Comparison of ENCODE assay signal across 8 cellular contexts in genomic region chr22:37741312-37741795, GRCh38. TPM values are rescaled to one million over a fixed set of nuclear protein-coding genes. Genes with fewer than 3 reads are reported as not detected.
DNase-seq lines count a peak whose midpoint lies in the region; ATAC-seq and TF ChIP-seq lines count a peak whose summit lies in the region.

No MANE protein-coding gene starts in this region.

- H3K9me3 Mint-ChIP-seq in GM23338 = no peaks in the 10 kb centered on the region

- H3K9me2 ChIP-seq in GM23338 (ENCODE audit: insufficient read depth) = no peaks in the 10 kb centered on the region

- H3K27ac Mint-ChIP-seq in GM23338 = no peak overlapping the region

- H3K4me3 ChIP-seq in GM23338 = no peak overlapping the region
- no peak overlapping the region for H3K4me3 ChIP-seq in fibroblast of lung (replicated peaks in 1 of 4; ENCODE audit: control extremely low read depth in 1 of 4, insufficient read depth in 1 of 4, low read depth in 3 of 4, low read length in 4 of 4)
- H3K4me3 ChIP-seq in ovary = no peak overlapping the region

- H3K4me3 Mint-ChIP-seq in GM23338 = no peak overlapping the region

- no peak overlapping the region for H3K9ac ChIP-seq in fibroblast of lung (ENCODE audit: insufficient read depth, low read length)

- no peaks in the 10 kb centered on the region for H3K36me3 ChIP-seq in GM23338 (ENCODE audit: insufficient read depth)
- H3K36me3 ChIP-seq in fibroblast of lung (ENCODE audit: control insufficient read depth, insufficient read depth, low read length) = no peaks in the 10 kb centered on the region
- no peaks in the 10 kb centered on the region for H3K36me3 ChIP-seq in ovary

- H3K4me2 ChIP-seq in GM23338 = no peak overlapping the region
- peak overlapping the region; percentile 35 for H3K4me2 ChIP-seq in fibroblast of lung (ENCODE audit: extremely low read depth, insufficient read depth, low read length)

- peaks cover 13% of the 10 kb centered on the region for H3K4me1 Mint-ChIP-seq in GM23338

- H3K27me3 ChIP-seq in GM23338 (ENCODE audit: insufficient read depth) = peaks cover 83% of the 10 kb centered on the region
- H3K27me3 ChIP-seq in fibroblast of lung (ENCODE audit: control insufficient read depth, insufficient read depth, low read length) = no peaks in the 10 kb centered on the region
- no peaks in the 10 kb centered on the region for H3K27me3 ChIP-seq in ovary

- peaks cover 57% of the 10 kb centered on the region for H3K27me3 Mint-ChIP-seq in GM23338 (ENCODE audit: insufficient read depth, low read depth, poor library complexity)

- H3K79me2 ChIP-seq in GM23338 (replicated peaks; ENCODE audit: insufficient read depth) = no peaks in the 10 kb centered on the region
- peaks cover 10% of the 10 kb centered on the region for H3K79me2 ChIP-seq in fibroblast of lung (ENCODE audit: control insufficient read depth, insufficient read depth, low read length)

- no peaks in the 10 kb centered on the region for H3K9me3 ChIP-seq in fibroblast of lung (ENCODE audit: control insufficient read depth, insufficient read depth, low read depth, low read length)
- H3K9me3 ChIP-seq in ovary = no peaks in the 10 kb centered on the region

- H3K36me3 Mint-ChIP-seq in GM23338 (ENCODE audit: low read depth) = peaks cover 14% of the 10 kb centered on the region

- H3K4me1 ChIP-seq in GM23338 (ENCODE audit: insufficient read depth) = no peaks in the 10 kb centered on the region
- peaks cover 35% of the 10 kb centered on the region for H3K4me1 ChIP-seq in fibroblast of lung (ENCODE audit: control insufficient read depth, extremely low read depth, insufficient read depth, low read length)
- H3K4me1 ChIP-seq in ovary (ENCODE audit: insufficient read depth) = peaks cover 17% of the 10 kb centered on the region

- intact Hi-C loops in ovary (cut with DNase I) = no loop called here

- TF ChIP-seq CTCF in GM23338 (conservative IDR thresholded peaks at IDR 0.05; ENCODE audit: low read depth in 2 of 2) = no peak
- TF ChIP-seq CTCF in fibroblast of lung (conservative IDR thresholded peaks at IDR 0.05 in 1 of 2, IDR thresholded peaks at IDR 0.05 in 1 of 2; ENCODE audit: low read depth in 1 of 2, low read length in 2 of 2) = no peak
- TF ChIP-seq CTCF in ovary (IDR thresholded peaks at IDR 0.05) = no peak

- no peak for TF ChIP-seq POLR2A in ovary (IDR thresholded peaks at IDR 0.05)

- H2AFZ ChIP-seq in GM23338 = no peak overlapping the region
- H2AFZ ChIP-seq in fibroblast of lung (ENCODE audit: low read length) = no peak overlapping the region

- 14 to 17% (median 16%) methylated on average over 7 to 9 of the region's 9 CpGs for WGBS in ovary, 3 donors

- H3K27ac ChIP-seq in GM23338 (ENCODE audit: low read depth) = no peak overlapping the region
- H3K27ac ChIP-seq in fibroblast of lung (ENCODE audit: insufficient read depth, low read length) = peak overlapping the region; percentile 49
- H3K27ac ChIP-seq in ovary = peak overlapping the region in 1 of 2 donors; percentile 87

- DNase-seq in GM23338 (ENCODE audit: low spot score) = peak; percentile 45
- DNase-seq in NOMO-1 treated with dmso at 0.1 percent for 144 hours (lab: John Stamatoyannopoulos, UW; ENCODE audit: unreplicated experiment) = peak; percentile 60
- DNase-seq in fibroblast of lung (ENCODE audit: low read depth in 2 of 2) = peak; percentile 93 to 99
- peak; percentile 95 to 97 (median 96) for DNase-seq in ovary
- no peak for DNase-seq in iPS-NIHi11 (ENCODE audit: low spot score)

- TF ChIP-seq EP300 in ovary (IDR thresholded peaks at IDR 0.05) = peak; percentile 47

- peaks cover 15% of the 10 kb centered on the region for H3F3A ChIP-seq in GM23338 (replicated peaks; ENCODE audit: low read depth)

- ATAC-seq in GM23338 (peak; percentile 5; the same call in 2 of the 3 replicates), GM18498 (IDR thresholded peaks at IDR 0.05; ENCODE audit: unreplicated experiment) (no peak), GM18861 (IDR thresholded peaks at IDR 0.05; ENCODE audit: unreplicated experiment) (no peak), GM21529 (IDR thresholded peaks at IDR 0.05; ENCODE audit: unreplicated experiment) (no peak)

- H4K20me1 ChIP-seq in GM23338 (replicated peaks; ENCODE audit: insufficient read depth) (no peaks in the 10 kb centered on the region; the same call in 1 of the 2 replicates), fibroblast of lung (ENCODE audit: control insufficient read depth, extremely low read depth, insufficient read depth, low read length) (no peaks in the 10 kb centered on the region)

TF ChIP-seq in GM23338, 12 proteins besides CTCF, POLR2A, EP300 and RAD21:
- TF ChIP-seq ZNF114 (CRISPR knock-in tag; IDR thresholded peaks at IDR 0.05) (no peak), STAT1 (IDR thresholded peaks at IDR 0.05; ENCODE audit: unreplicated experiment) (no peak), EZH2phosphoT487 (IDR thresholded peaks at IDR 0.05; ENCODE audit: unreplicated experiment) (no peak), JUNB (IDR thresholded peaks at IDR 0.05; ENCODE audit: unreplicated experiment) (no peak), ZNF462 (CRISPR knock-in tag; IDR thresholded peaks at IDR 0.05) (no peak), EZH2 (IDR thresholded peaks at IDR 0.05; ENCODE audit: low read depth, unreplicated experiment) (no peak)

RNA-seq across cellular contexts. Expression of gene TRIOBP, which starts 44.5 kb away (rescaled TPM):
- 41.2 and 48.4 TPM in 2 replicates for total RNA-seq in GM23338 (2014; rRNA removed; shearing (Covaris generic))
- polyA plus RNA-seq in GM23338 (2016; fragmentation: Nextera tagmentation; extraction: Ambion mirVana) (21.4 and 22.6 TPM in 2 replicates), fibroblast of lung (32.9 and 35.4 TPM in 2 replicates), ovary (10 to 100 TPM; 19.5 to 69.5 TPM)
- total RNA-seq in fibroblast of lung (105 and 131 TPM in 2 replicates), ovary (100 to 1,000 TPM in 2 of 7 donors, 10 to 100 TPM in 5; 54.6 to 175 (median 88.7) TPM)
- polyA plus RNA-seq in fibroblast of lung (2012) = 104 and 109 TPM in 2 replicates
- 188 and 198 TPM in 2 replicates for polyA minus RNA-seq in fibroblast of lung (ENCODE audit: low replicate concordance)

RNA-seq across cellular contexts. Expression of gene NOL12, which starts 55.2 kb away (rescaled TPM):
- 18.6 and 22.2 TPM in 2 replicates for total RNA-seq in GM23338 (2014; rRNA removed; shearing (Covaris generic))
- polyA plus RNA-seq in GM23338 (2016; fragmentation: Nextera tagmentation; extraction: Ambion mirVana) (48.5 and 58.8 TPM in 2 replicates), fibroblast of lung (12.8 and 26.1 TPM in 2 replicates), ovary (10 to 100 TPM in 1 of 2 donors, 1 to 10 TPM in 1; 7.6 to 19.3 TPM)
- total RNA-seq in fibroblast of lung (12.1 and 15.4 TPM in 2 replicates), ovary (10 to 100 TPM; 11.9 to 36.0 (median 20.3) TPM)
- 16.0 and 29.1 TPM in 2 replicates for polyA plus RNA-seq in fibroblast of lung (2012)
- 5.0 and 6.3 TPM in 2 replicates for polyA minus RNA-seq in fibroblast of lung (ENCODE audit: low replicate concordance)
